1 cellular context compared by ENCODE assay signal in the genomic region with DNA sequence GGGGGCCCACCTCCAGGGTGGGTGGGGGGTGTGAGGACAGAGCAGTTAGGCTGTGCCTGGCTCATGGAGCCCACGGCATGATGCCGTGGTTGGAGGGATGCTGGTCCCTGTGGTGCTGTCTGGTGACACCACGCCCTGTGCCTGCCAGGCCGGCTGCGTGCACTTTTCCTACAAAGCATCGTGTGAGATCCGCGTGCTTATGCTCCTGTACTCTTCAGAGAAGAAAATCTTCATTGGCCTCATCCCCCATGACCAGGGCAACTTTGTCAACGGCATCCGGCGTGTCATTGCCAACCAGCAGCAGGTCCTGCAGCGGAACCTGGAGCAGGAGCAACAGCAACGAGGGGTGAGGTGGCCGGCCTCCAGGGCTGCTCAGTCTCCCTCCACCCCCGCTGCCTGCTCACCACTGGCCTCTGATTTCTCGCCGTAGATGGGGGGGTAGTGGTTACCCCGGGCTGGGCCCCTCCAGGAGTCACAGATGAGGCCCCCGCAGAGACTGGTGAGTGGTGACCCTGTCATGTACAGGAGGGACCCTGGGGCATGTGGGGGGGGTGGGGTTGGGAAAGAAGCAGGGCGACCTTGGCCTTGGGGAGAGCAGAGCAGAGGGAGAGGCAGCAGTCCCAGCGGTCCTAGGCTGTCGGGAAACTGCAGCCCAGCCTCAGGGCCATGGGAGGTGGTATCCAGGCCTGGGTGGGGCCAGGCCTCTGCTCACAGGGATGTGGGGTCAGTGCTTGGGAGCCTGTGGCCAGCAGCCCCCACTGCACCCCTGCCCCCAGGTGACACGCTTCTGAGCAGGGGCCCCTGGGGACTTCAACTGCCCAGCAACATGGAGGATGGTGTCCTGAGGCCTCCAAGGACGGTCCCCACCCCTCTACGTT.
TF ChIP-seq lines count a peak whose summit lies in the region.

No MANE protein-coding gene starts in this region.

TF ChIP-seq in WTC11, 78 proteins besides CTCF, POLR2A, EP300 and RAD21 (continued from another document):
- no peak for TF ChIP-seq MXD4 (CRISPR knock-in tag; IDR thresholded peaks at IDR 0.05; ENCODE audit: borderline replicate concordance)
- no peak for TF ChIP-seq FOXK1 (CRISPR knock-in tag; IDR thresholded peaks at IDR 0.05)
